ENCODE assay signal across 28 cellular contexts in the genomic region with DNA sequence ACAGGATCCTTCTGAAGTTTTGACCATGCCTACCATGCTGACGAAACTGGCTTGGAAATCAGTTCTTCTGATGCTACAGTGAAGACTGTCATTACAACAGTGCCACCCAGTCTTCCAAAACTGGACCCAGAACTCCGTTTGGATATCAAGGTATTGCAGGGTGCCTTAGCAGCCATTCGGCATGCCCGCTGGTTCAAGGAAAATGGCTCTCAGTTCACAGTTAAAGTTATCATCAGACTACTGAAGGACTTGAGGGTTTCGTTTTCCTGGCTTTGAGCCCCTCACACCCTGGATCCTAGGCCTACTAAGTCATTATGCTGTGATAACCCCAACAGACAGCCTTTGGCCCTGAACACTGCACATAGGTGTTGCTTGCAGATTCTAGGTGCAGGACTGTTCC.
"Had no signal": no experiment of that assay in that cellular context is flagged by ENCODE, and none has a peak within 500 bp of the region (broad histone marks: within the 10 kb centered on the region; RNA-seq: fewer than 3 reads in every experiment).

No MANE protein-coding gene starts in this region.

- H3K4me3 Mint-ChIP-seq: natural killer cell; nephron; neural progenitor cell; stimulated activated effector memory CD8-positive, alpha-beta T cell treated with anti-CD3 and anti-CD28 coated beads, Interleukin-12 subunit alpha, Interleukin-12 subunit beta, amount 100 ng/mL, for 72 hours; stimulated activated naive CD8-positive, alpha-beta T cell treated with anti-CD3 and anti-CD28 coated beads, Interleukin-15, amount 100 ng/mL, for 72 hours; type B pancreatic cell had no signal

- H3K27me3 Mint-ChIP-seq: progenitor cell of endocrine pancreas; stimulated activated naive CD8-positive, alpha-beta T cell treated with anti-CD3 and anti-CD28 coated beads, Interleukin-15, amount 100 ng/mL, for 72 hours; type B pancreatic cell had no signal

- ATAC-seq: natural killer cell; psoas muscle; right cardiac atrium; right lobe of liver; stimulated activated naive CD8-positive, alpha-beta T cell treated with anti-CD3 and anti-CD28 coated beads, Interleukin-15, Interleukin-2, amounts not matched to agents 100 U/mL and 50 U/mL, for 24 hours; upper lobe of right lung had no signal

- H3K4me1 Mint-ChIP-seq: natural killer cell; stimulated activated effector memory CD8-positive, alpha-beta T cell treated with anti-CD3 and anti-CD28 coated beads, Interleukin-12 subunit alpha, Interleukin-12 subunit beta, amount 100 ng/mL, for 72 hours; stimulated activated naive CD8-positive, alpha-beta T cell treated with anti-CD3 and anti-CD28 coated beads, Interleukin-15, amount 100 ng/mL, for 72 hours had no signal

- H3K9me3 Mint-ChIP-seq: natural killer cell, nephron, neural progenitor cell, type B pancreatic cell had no signal

- DNase-seq: natural killer cell; occipital lobe; ovary; psoas muscle; right cardiac atrium; right lobe of liver; sigmoid colon; small intestine; stimulated activated CD4-positive, alpha-beta T cell treated with anti-CD3 and anti-CD28 coated beads, Interleukin-15, amount 100 ng/mL, for 24 hours; stimulated activated CD4-positive, alpha-beta T cell treated with anti-CD3 and anti-CD28 coated beads, Interleukin-2, amount 100 ng/mL, for 24 hours; stimulated activated CD4-positive, alpha-beta T cell treated with anti-CD3 and anti-CD28 coated beads, Interleukin-2, amount 100 ng/mL, for 48 hours; stimulated activated CD4-positive, alpha-beta T cell treated with anti-CD3 and anti-CD28 coated beads, Interleukin-4, amount 100 ng/mL, for 24 hours; stimulated activated naive CD4-positive, alpha-beta T cell; stimulated activated naive CD8-positive, alpha-beta T cell treated with anti-CD3 and anti-CD28 coated beads, Interleukin-15, amount 100 ng/mL, for 72 hours; stimulated activated naive CD8-positive, alpha-beta T cell treated with anti-CD3 and anti-CD28 coated beads, Interleukin-15, Interleukin-2, amounts not matched to agents 100 U/mL and 50 U/mL, for 24 hours; substantia nigra; testis; tibial artery; transverse colon; upper lobe of right lung; uterus had no signal

- H3K36me3 ChIP-seq: neural progenitor cell, ovary, right lobe of liver, sigmoid colon, suprapubic skin, tibial artery, transverse colon, upper lobe of right lung, uterus had no signal

- H3K27ac ChIP-seq: neural progenitor cell, ovary, parathyroid adenoma, psoas muscle, right lobe of liver, sigmoid colon, suprapubic skin, testis, tibial artery, transverse colon, upper lobe of right lung, uterus had no signal

- H3K27me3 ChIP-seq: neural progenitor cell, ovary, right lobe of liver, sigmoid colon, suprapubic skin, testis, tibial artery, transverse colon, upper lobe of right lung, uterus had no signal

- H3K9me3 ChIP-seq: ovary, psoas muscle, right lobe of liver, sigmoid colon, suprapubic skin, testis, tibial artery, transverse colon, upper lobe of right lung, uterus had no signal

- H3K36me3 Mint-ChIP-seq: natural killer cell; stimulated activated effector memory CD8-positive, alpha-beta T cell treated with anti-CD3 and anti-CD28 coated beads, Interleukin-12 subunit alpha, Interleukin-12 subunit beta, amount 100 ng/mL, for 72 hours; type B pancreatic cell had no signal

- H3K79me2 ChIP-seq: parathyroid adenoma had no signal

- H3K4me1 ChIP-seq: neural progenitor cell, parathyroid adenoma, psoas muscle, testis, transverse colon, upper lobe of right lung, uterus had no signal

- H2AFZ ChIP-seq: neural progenitor cell, parathyroid adenoma had no signal

- H3K9ac ChIP-seq: neural progenitor cell, parathyroid adenoma had no signal

- H3K27ac Mint-ChIP-seq: natural killer cell; nephron; neural progenitor cell; stimulated activated effector memory CD8-positive, alpha-beta T cell treated with anti-CD3 and anti-CD28 coated beads, Interleukin-12 subunit alpha, Interleukin-12 subunit beta, amount 100 ng/mL, for 72 hours; stimulated activated naive CD8-positive, alpha-beta T cell treated with anti-CD3 and anti-CD28 coated beads, Interleukin-15, amount 100 ng/mL, for 72 hours; type B pancreatic cell had no signal

- H3K4me3 ChIP-seq: neural progenitor cell, ovary, psoas muscle, right lobe of liver, sigmoid colon, suprapubic skin, testis, tibial artery, transverse colon, upper lobe of right lung, uterus had no signal

- H3K4me2 ChIP-seq: neural progenitor cell had no signal

- FAIRE-seq: small intestine had no signal
